Comparison of ENCODE assay signal across 1 cellular context in the genomic region with DNA sequence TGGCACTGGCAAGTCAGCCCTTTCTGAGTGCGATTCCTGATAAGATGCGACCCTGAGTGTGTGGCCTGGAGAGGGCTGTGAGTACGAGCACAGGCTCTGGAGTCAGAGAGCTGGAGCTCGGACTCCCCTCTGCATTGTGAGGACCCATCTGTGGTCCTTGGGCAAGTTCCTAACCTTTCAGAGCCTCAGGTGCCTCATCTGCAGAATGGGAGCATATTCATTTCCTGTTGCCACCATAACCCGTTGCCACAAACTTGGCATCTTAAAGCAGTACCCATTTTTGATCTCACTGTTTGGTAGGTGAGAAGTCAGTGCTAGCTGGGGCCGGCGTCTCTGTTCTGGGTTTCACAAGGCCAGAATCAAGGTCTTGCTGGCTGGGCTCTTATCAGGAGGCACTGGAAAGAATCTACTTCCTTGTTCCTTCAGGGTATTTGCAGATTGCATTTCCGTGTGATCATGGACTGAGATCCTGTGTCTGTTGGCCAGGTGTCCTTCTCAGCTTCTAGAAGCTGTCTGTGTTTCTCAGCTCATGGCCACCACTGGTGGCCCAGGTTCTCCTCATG.
TF ChIP-seq lines count a peak whose summit lies in the region.

No MANE protein-coding gene starts in this region.

TF ChIP-seq in HepG2, 621 proteins besides CTCF, POLR2A, EP300 and RAD21:
- TF ChIP-seq ZNF629 (CRISPR knock-in tag; conservative IDR thresholded peaks at IDR 0.05), result peak; percentile 75
- no peak for TF ChIP-seq ZNF256 (CRISPR knock-in tag; conservative IDR thresholded peaks at IDR 0.05)
